Comparison of ENCODE assay signal across 1 cellular context in the genomic region with DNA sequence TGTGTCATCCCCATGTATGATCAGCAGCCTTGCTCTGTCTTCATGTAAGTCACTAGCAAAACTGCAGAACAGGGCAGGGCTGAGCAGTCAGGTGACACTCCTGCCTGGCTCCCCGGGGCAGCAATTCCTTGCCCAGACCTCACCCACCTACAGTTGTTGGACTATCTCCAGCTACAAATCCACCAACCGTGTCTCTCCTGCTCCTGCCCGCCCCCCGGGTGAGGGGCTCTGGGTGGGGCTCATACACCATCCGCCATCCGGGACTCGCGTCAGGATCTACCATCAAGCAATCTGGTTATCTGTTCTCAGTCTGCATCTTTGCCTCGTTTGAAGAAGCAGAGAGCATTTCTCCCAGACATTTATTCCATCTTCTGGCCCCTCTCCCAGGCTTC.
TF ChIP-seq lines count a peak whose summit lies in the region.

No MANE protein-coding gene starts in this region.

TF ChIP-seq in IMR-90, 13 proteins besides CTCF, POLR2A, EP300 and RAD21:
- TF ChIP-seq CEBPB (IDR thresholded peaks at IDR 0.05; ENCODE audit: low read depth, low read length) (no peak), SMC3 (IDR thresholded peaks at IDR 0.05; ENCODE audit: low read depth, low read length) (no peak), BHLHE40 (IDR thresholded peaks at IDR 0.05; ENCODE audit: low read depth, low read length) (no peak), USF2 (IDR thresholded peaks at IDR 0.05; ENCODE audit: low read depth, low read length) (no peak), CHD1 (IDR thresholded peaks at IDR 0.05; ENCODE audit: low read depth, low read length) (no peak), ELK1 (IDR thresholded peaks at IDR 0.05; ENCODE audit: borderline replicate concordance, low read depth, low read length) (no peak), RCOR1 (IDR thresholded peaks at IDR 0.05; ENCODE audit: insufficient replicate concordance, low read length) (no peak), MAZ (IDR thresholded peaks at IDR 0.05; ENCODE audit: borderline replicate concordance, low read depth, low read length) (no peak), MAFK (IDR thresholded peaks at IDR 0.05; ENCODE audit: low read depth, low read length) (no peak), MXI1 (IDR thresholded peaks at IDR 0.05; ENCODE audit: borderline replicate concordance, low read depth, low read length) (no peak), NFE2L2 (IDR thresholded peaks at IDR 0.05; ENCODE audit: low read depth, low read length) (no peak), RFX5 (IDR thresholded peaks at IDR 0.05; ENCODE audit: low read depth, low read length) (no peak), FOS (IDR thresholded peaks at IDR 0.05; ENCODE audit: low read depth, low read length) (no peak)
